ENCODE assay signal across 8 cellular contexts in genomic region chr7:123748734-123749536, GRCh38. TPM values are rescaled to one million over a fixed set of nuclear protein-coding genes. Genes with fewer than 3 reads are reported as not detected.
DNase-seq lines count a peak whose midpoint lies in the region; FAIRE-seq and TF ChIP-seq lines count a peak whose summit lies in the region.

Gene WASL (minus strand): TSS chr7:123749003. CDS start chr7:123748734, 269 bp downstream.

- no peaks in the 10 kb centered on the region for H3K27me3 ChIP-seq in stomach

- H3K9me3 Mint-ChIP-seq in neural crest cell = no peaks in the 10 kb centered on the region

- peaks cover 29 to 71% (median 51%) of the 10 kb centered on the region in 4 donors for H3K4me1 ChIP-seq in stomach

- peak; percentile 84 for FAIRE-seq in H54 (lab: Jason Lieb, UNC)

- H3K4me1 Mint-ChIP-seq in neural crest cell = peaks cover 60% of the 10 kb centered on the region

- H3K4me3 ChIP-seq in foreskin fibroblast (ENCODE audit: low read depth in 1 of 2, low read length in 2 of 2) (peak within 1 kb of the TSS; percentile 57 to 97), stomach (peak within 1 kb of the TSS; percentile 79 to 87 (median 85))

- TF ChIP-seq POLR2A in H54 (IDR thresholded peaks at IDR 0.05; ENCODE audit: low read depth, low read length) (peak; percentile 95), Raji (IDR thresholded peaks at IDR 0.05; ENCODE audit: insufficient read depth, low read depth, low read length) (peak; percentile 92), stomach (IDR thresholded peaks at IDR 0.05) (peak in 2 of 4 donors; percentile 57 to 83)

- peak within 1 kb of the TSS; percentile 97 to 99 (median 98) for H3K27ac ChIP-seq in stomach

- peak within 1 kb of the TSS; percentile 100 for H3K4me3 Mint-ChIP-seq in neural crest cell

- no peak for TF ChIP-seq EP300 in stomach (IDR thresholded peaks at IDR 0.05)

- intact Hi-C loops in stomach (cut with DNase I; ENCODE audit: low total_unique reads) = no loop called here

- no peaks in the 10 kb centered on the region for H3K36me3 ChIP-seq in stomach

- 0 to 1% (median 0%) methylated on average over 27 to 93 of the region's 93 CpGs for WGBS in stomach, 5 donors

- TF ChIP-seq CTCF in foreskin fibroblast (IDR thresholded peaks at IDR 0.05; ENCODE audit: low read depth, low read length) (no peak), neural crest cell (conservative IDR thresholded peaks at IDR 0.05) (no peak), stomach (IDR thresholded peaks at IDR 0.05) (peak in 4 of 7 experiments; percentile 15 to 50 (median 20))

- H3K36me3 Mint-ChIP-seq in neural crest cell (ENCODE audit: low read depth) = no peaks in the 10 kb centered on the region

- H3K27me3 Mint-ChIP-seq in neural crest cell (ENCODE audit: low read depth) = no peaks in the 10 kb centered on the region

- H3K27ac Mint-ChIP-seq in neural crest cell (ENCODE audit: unreplicated experiment) = peak within 1 kb of the TSS; percentile 99

- no peaks in the 10 kb centered on the region for H3K9me3 ChIP-seq in stomach

- peak; percentile 88 for DNase-seq in ELR (ENCODE audit: low read depth)
- DNase-seq in H54 (ENCODE audit: insufficient read length, low spot score) = peak; percentile 70
- peak; percentile 96 for DNase-seq in LoVo (ENCODE audit: low spot score)
- DNase-seq in activated gamma-delta T cell treated with anti-CD3 and anti-CD28 coated beads, Interleukin-2, amount 50 U/mL, for 16 hours (ENCODE audit: low read depth) = peak; percentile 74
- DNase-seq in foreskin fibroblast = peak; percentile 91 to 97
- peak; percentile 95 for DNase-seq in neural crest cell (ENCODE audit: low read depth, low spot score)
- peak; percentile 93 for DNase-seq in stomach

RNA-seq across cellular contexts. Expression of gene WASL, which starts in this region (rescaled TPM):
- 30.4 and 32.5 TPM in 2 replicates for total RNA-seq in neural crest cell
- 10 to 100 TPM in 4 of 5 donors, 1 to 10 TPM in 1; 9.0 to 56.7 (median 23.7) TPM for total RNA-seq in stomach
- polyA plus RNA-seq in stomach = 10 to 100 TPM; 12.2 to 33.5 (median 19.7) TPM

Comparison
In these comparisons a context has a peak if more than half of its experiments do, and no peak if none do; other contexts are left out.
1. Peak in every context shown above with its lines: DNase-seq, H3K4me3 ChIP-seq and H3K27ac ChIP-seq.
2. CTCF ChIP-seq: peak in stomach (4 of 7); none in foreskin fibroblast (single experiment) and neural crest cell (single experiment).